Comparison of ENCODE assay signal across 15 cellular contexts in genomic region chr22:41612626-41613025, GRCh38. TPM values are rescaled to one million over a fixed set of nuclear protein-coding genes. Genes with fewer than 3 reads are reported as not detected.
DNase-seq lines count a peak whose midpoint lies in the region; ATAC-seq, FAIRE-seq and TF ChIP-seq lines count a peak whose summit lies in the region.
"Had no signal": no experiment of that assay in that cellular context is flagged by ENCODE, and none has a peak within 500 bp of the region (broad histone marks: within the 10 kb centered on the region; RNA-seq: fewer than 3 reads in every experiment).

No MANE protein-coding gene starts in this region.

- no peaks in the 10 kb centered on the region for H3K27me3 Mint-ChIP-seq in nephron progenitor cell (ENCODE audit: low read depth, poor library complexity)
- no peaks in the 10 kb centered on the region for H3K27me3 Mint-ChIP-seq in activated T-helper 17 cell treated with anti-CD3 and anti-CD28 coated beads, Interleukin-2, amount 50 U/mL, for 72 hours
- H3K27me3 Mint-ChIP-seq: CD4-positive, CD25-positive, alpha-beta regulatory T cell had no signal

- H3K4me1 Mint-ChIP-seq in nephron progenitor cell: peaks cover 15% of the 10 kb centered on the region
- peaks cover 10% of the 10 kb centered on the region for H3K4me1 Mint-ChIP-seq in activated T-helper 17 cell treated with anti-CD3 and anti-CD28 coated beads, Interleukin-2, amount 50 U/mL, for 72 hours

- H3K4me2 ChIP-seq in HepG2 (ENCODE audit: low read depth, low read length): no peak overlapping the region
- H3K4me2 ChIP-seq: BLaER1 treated with 17β-estradiol and CSF1 and Interleukin-3, amounts not matched to agents 10 nM and 100 nM had no signal

- CTCF ChIA-PET in HepG2 (lab: Yijun Ruan, JAX; ENCODE audit: low intra/inter-chr PET ratio, low total read pairs): no interaction called here

- TF ChIP-seq CTCF in liver (IDR thresholded peaks at IDR 0.05; ENCODE audit: low read depth, low read length, missing input control) (no peak), HepG2 (CRISPR knock-in tag; IDR thresholded peaks at IDR 0.05) (no peak), nephron progenitor cell (IDR thresholded peaks at IDR 0.05) (no peak)

- POLR2A ChIA-PET in HepG2 (lab: Yijun Ruan, JAX): interaction anchor here (0.9 to 1.5 kb wide), 2 partner anchors 9 to 23 kb away, joined by 3 to 7 read pairs; partner anchors contain the start of genes DESI1, PMM1 and XRCC6

- TF ChIP-seq EP300 in HepG2 (IDR thresholded peaks at IDR 0.05; ENCODE audit: low read depth in 2 of 2, low read length in 2 of 2) (no peak), HepG2 (CRISPR knock-in tag; IDR thresholded peaks at IDR 0.05; ENCODE audit: borderline replicate concordance) (no peak)

- no peak for DNase-seq in HepG2 (ENCODE audit: low spot score)
- no peak for DNase-seq in nephron progenitor cell
- DNase-seq in cortex of kidney (lab: John Stamatoyannopoulos, UW): no peak
- DNase-seq: ACHN; CD4-positive, CD25-positive, alpha-beta regulatory T cell; DMS53; GF-D8 had no signal

- H3K36me3 ChIP-seq in liver (ENCODE audit: control insufficient read depth in 4 of 4, insufficient read depth in 3 of 4, low read depth in 1 of 4, low read length in 3 of 4) (peaks cover under 1 to 2% (median 1%) of the 10 kb centered on the region in 4 donors), HepG2 (replicated peaks in 1 of 2; ENCODE audit: control insufficient read depth in 1 of 2, insufficient read depth in 2 of 2, low read length in 2 of 2) (no peaks in the 10 kb centered on the region)

- H3K4me3 ChIP-seq in liver (ENCODE audit: low read depth in 1 of 3, low read length in 3 of 3): no peak overlapping the region
- H3K4me3 ChIP-seq in HepG2 (replicated peaks in 1 of 3; ENCODE audit: insufficient read depth in 1 of 3, low read depth in 2 of 3, low read length in 3 of 3): no peak overlapping the region
- H3K4me3 ChIP-seq: BLaER1 treated with 17β-estradiol and CSF1 and Interleukin-3, amounts not matched to agents 10 nM and 100 nM; K562 had no signal

- peak overlapping the region; percentile 89 for H3K27ac Mint-ChIP-seq in nephron progenitor cell
- no peak overlapping the region for H3K27ac Mint-ChIP-seq in activated T-helper 17 cell treated with anti-CD3 and anti-CD28 coated beads, Interleukin-2, amount 50 U/mL, for 72 hours
- H3K27ac Mint-ChIP-seq: CD4-positive, CD25-positive, alpha-beta regulatory T cell had no signal

- TF ChIP-seq POLR2A in HepG2 (IDR thresholded peaks at IDR 0.05; ENCODE audit: insufficient read depth in 1 of 2, low read depth in 2 of 2, low read length in 2 of 2): no peak

- BruUV-seq in HepG2 (replicated peaks; lab: Mats Ljungman, UMichigan): no TSS peak

- ATAC-seq in HepG2 (no peak), esophagus mucosa (peak; percentile 40), GM18511 (IDR thresholded peaks at IDR 0.05; ENCODE audit: unreplicated experiment) (no peak)
- ATAC-seq in activated T-helper 17 cell treated with anti-CD3 and anti-CD28 coated beads, Interleukin-2, amount 50 U/mL, for 72 hours (replicated peaks): no peak
- ATAC-seq: HCT116, K562 had no signal

- TF ChIP-seq RAD21 in liver (IDR thresholded peaks at IDR 0.05) (no peak), HepG2 (CRISPR knock-in tag; IDR thresholded peaks at IDR 0.05) (no peak)

- WGBS in liver: 98% methylated on average over 5 of the region's 5 CpGs
- WGBS in HepG2 (ENCODE audit: low lambda C conversion rate): 88% methylated on average over 5 of the region's 5 CpGs

- H3K27ac ChIP-seq in liver (ENCODE audit: low read depth in 1 of 2, low read length in 2 of 2): peak overlapping the region; percentile 57 to 63
- H3K27ac ChIP-seq in HepG2 (ENCODE audit: extremely low read length, insufficient read depth, low read length): no peak overlapping the region
- H3K27ac ChIP-seq: BLaER1 treated with 17β-estradiol and CSF1 and Interleukin-3, amounts not matched to agents 10 nM and 100 nM had no signal

- intact Hi-C loops in HepG2 (cut with micrococcal nuclease; ENCODE audit: unreplicated experiment): no loop called here

- in situ Hi-C loops in HepG2 (cut with HindIII; ENCODE audit: extremely low pct_ligation_motif_present, low pct_unique_long_range_greater_than_20kb): no loop called here

- H3K9me3 Mint-ChIP-seq in nephron progenitor cell: no peaks in the 10 kb centered on the region
- H3K9me3 Mint-ChIP-seq in activated T-helper 17 cell treated with anti-CD3 and anti-CD28 coated beads, Interleukin-2, amount 50 U/mL, for 72 hours: no peaks in the 10 kb centered on the region

- H2AFZ ChIP-seq in HepG2 (ENCODE audit: low read length): no peak overlapping the region

- FAIRE-seq in HepG2 (lab: Jason Lieb, UNC): no peak
- FAIRE-seq: HTR-8/SVneo, K562 had no signal

- peaks cover 0 to 18% (median 13%) of the 10 kb centered on the region in 4 donors for H3K4me1 ChIP-seq in liver (ENCODE audit: control insufficient read depth in 4 of 4, insufficient read depth in 4 of 4, low read length in 3 of 4)
- peaks cover 44% of the 10 kb centered on the region for H3K4me1 ChIP-seq in HepG2 (ENCODE audit: insufficient read depth, low read length)

- no peaks in the 10 kb centered on the region for H3K27me3 ChIP-seq in liver (ENCODE audit: control insufficient read depth in 4 of 4, insufficient read depth in 4 of 4, low read length in 3 of 4)
- no peaks in the 10 kb centered on the region for H3K27me3 ChIP-seq in HepG2 (ENCODE audit: control insufficient read depth in 1 of 2, insufficient read depth in 2 of 2, low read length in 2 of 2)

- H3K4me3 Mint-ChIP-seq in nephron progenitor cell: no peak overlapping the region
- no peak overlapping the region for H3K4me3 Mint-ChIP-seq in activated T-helper 17 cell treated with anti-CD3 and anti-CD28 coated beads, Interleukin-2, amount 50 U/mL, for 72 hours
- H3K4me3 Mint-ChIP-seq: CD4-positive, CD25-positive, alpha-beta regulatory T cell had no signal

- no peaks in the 10 kb centered on the region for H4K20me1 ChIP-seq in HepG2 (ENCODE audit: insufficient read depth, low read length)

- H3K9ac ChIP-seq in liver (ENCODE audit: low read depth in 1 of 2, low read length in 2 of 2) (no peak overlapping the region), HepG2 (ENCODE audit: insufficient read depth, low read depth, low read length) (no peak overlapping the region)
- H3K9ac ChIP-seq: BLaER1 treated with 17β-estradiol and CSF1 and Interleukin-3, amounts not matched to agents 10 nM and 100 nM had no signal

- no peaks in the 10 kb centered on the region for H3K9me3 ChIP-seq in liver (ENCODE audit: control insufficient read depth in 4 of 4, low read length in 3 of 4)
- H3K9me3 ChIP-seq in HepG2 (ENCODE audit: low read length): no peaks in the 10 kb centered on the region
- H3K9me3 ChIP-seq: BLaER1 treated with 17β-estradiol and CSF1 and Interleukin-3, amounts not matched to agents 10 nM and 100 nM had no signal

- peaks cover 13% of the 10 kb centered on the region for H3K36me3 Mint-ChIP-seq in nephron progenitor cell (ENCODE audit: low read depth)
- peaks cover 69% of the 10 kb centered on the region for H3K36me3 Mint-ChIP-seq in activated T-helper 17 cell treated with anti-CD3 and anti-CD28 coated beads, Interleukin-2, amount 50 U/mL, for 72 hours (ENCODE audit: low read depth)
- H3K36me3 Mint-ChIP-seq: CD4-positive, CD25-positive, alpha-beta regulatory T cell had no signal

- H3K79me2 ChIP-seq in HepG2 (ENCODE audit: insufficient read depth, low read length): no peaks in the 10 kb centered on the region

RNA-seq across cellular contexts. Expression of gene DESI1, which starts 8.2 kb away (rescaled TPM):
- total RNA-seq in liver (10 to 100 TPM; 16.4 to 46.9 TPM), HepG2 (2016; rRNA removed; fragmentation: Illumina TruSeq; extraction: Trizol) (19.3 and 21.6 TPM in 2 replicates), esophagus mucosa (36.7 TPM)
- polyA plus RNA-seq in liver (100 to 1,000 TPM in 1 of 2 donors, 10 to 100 TPM in 1; 34.3 to 102 TPM), HepG2 (2011; rRNA removed) (29.2 and 34.2 TPM in 2 replicates)
- total RNA-seq in HepG2 (2016; cell fraction: cytosol; rRNA removed; fragmentation: Illumina TruSeq; extraction: Trizol; ENCODE audit: low read depth): 10.7 and 14.0 TPM in 2 replicates
- 18.7 and 21.0 TPM in 2 replicates for total RNA-seq in HepG2 (2016; cell fraction: insoluble cytoplasmic fraction; rRNA removed; fragmentation: Illumina TruSeq; extraction: Trizol)
- total RNA-seq in HepG2 (2016; cell fraction: membrane; rRNA removed; fragmentation: Illumina TruSeq; extraction: Trizol): 20.4 and 22.8 TPM in 2 replicates
- total RNA-seq in HepG2 (2016; cell fraction: nucleus; rRNA removed; fragmentation: Illumina TruSeq; extraction: Trizol): 19.0 and 20.5 TPM in 2 replicates
- 20.1 and 22.1 TPM in 2 replicates for polyA plus RNA-seq in HepG2 (2011; cell fraction: cytosol; rRNA removed)
- 41.4 and 55.5 TPM in 2 replicates for polyA plus RNA-seq in HepG2 (2011; cell fraction: nucleus; rRNA removed)
- 17.3 and 22.8 TPM in 2 replicates for polyA plus RNA-seq in HepG2 (2012)
- 20.0 and 28.7 TPM in 2 replicates for polyA plus RNA-seq in HepG2 (2016; cell fraction: cytosol; fragmentation: Illumina TruSeq; extraction: Trizol; ENCODE audit: low read depth)
- polyA plus RNA-seq in HepG2 (2016; cell fraction: insoluble cytoplasmic fraction; fragmentation: Illumina TruSeq; extraction: Trizol; ENCODE audit: low read depth): 23.9 and 26.6 TPM in 2 replicates
- polyA plus RNA-seq in HepG2 (2016; cell fraction: membrane; fragmentation: Illumina TruSeq; extraction: Trizol; ENCODE audit: low read depth): 30.2 and 33.5 TPM in 2 replicates
- polyA plus RNA-seq in HepG2 (2016; cell fraction: nucleus; fragmentation: Illumina TruSeq; extraction: Trizol; ENCODE audit: insufficient read depth, low read depth): 57.4 and 61.7 TPM in 2 replicates
- 47.2 and 80.3 TPM in 2 replicates for polyA minus RNA-seq in HepG2 (2011; rRNA and poly(A)+ RNA removed; ENCODE audit: low replicate concordance)
- 15.8 TPM in 2 replicates for polyA minus RNA-seq in HepG2 (2011; cell fraction: cytosol; rRNA and poly(A)+ RNA removed)
- polyA minus RNA-seq in HepG2 (2011; cell fraction: nucleus; rRNA and poly(A)+ RNA removed): 24.3 and 36.3 TPM in 2 replicates
- total RNA-seq in activated T-helper 17 cell treated with anti-CD3 and anti-CD28 coated beads, Interleukin-2, amount 50 U/mL, for 72 hours: 10 to 100 TPM; 31.1 to 60.3 TPM

RNA-seq across cellular contexts. Expression of gene XRCC6, which starts 8.5 kb away (rescaled TPM):
- total RNA-seq in liver (100 to 1,000 TPM; 104 to 148 TPM), HepG2 (2016; rRNA removed; fragmentation: Illumina TruSeq; extraction: Trizol) (625 and 944 TPM in 2 replicates), esophagus mucosa (181 TPM)
- polyA plus RNA-seq in liver (10 to 100 TPM; 81.8 to 87.9 TPM), HepG2 (2011; rRNA removed) (109 and 124 TPM in 2 replicates)
- total RNA-seq in HepG2 (2016; cell fraction: cytosol; rRNA removed; fragmentation: Illumina TruSeq; extraction: Trizol; ENCODE audit: low read depth): 53.4 and 61.8 TPM in 2 replicates
- total RNA-seq in HepG2 (2016; cell fraction: insoluble cytoplasmic fraction; rRNA removed; fragmentation: Illumina TruSeq; extraction: Trizol): 635 and 912 TPM in 2 replicates
- 124 and 145 TPM in 2 replicates for total RNA-seq in HepG2 (2016; cell fraction: membrane; rRNA removed; fragmentation: Illumina TruSeq; extraction: Trizol)
- 234 and 241 TPM in 2 replicates for total RNA-seq in HepG2 (2016; cell fraction: nucleus; rRNA removed; fragmentation: Illumina TruSeq; extraction: Trizol)
- 106 and 126 TPM in 2 replicates for polyA plus RNA-seq in HepG2 (2011; cell fraction: cytosol; rRNA removed)
- 30.7 and 40.3 TPM in 2 replicates for polyA plus RNA-seq in HepG2 (2011; cell fraction: nucleus; rRNA removed)
- 246 and 411 TPM in 2 replicates for polyA plus RNA-seq in HepG2 (2012)
- polyA plus RNA-seq in HepG2 (2016; cell fraction: cytosol; fragmentation: Illumina TruSeq; extraction: Trizol; ENCODE audit: low read depth): 34.4 and 42.4 TPM in 2 replicates
- polyA plus RNA-seq in HepG2 (2016; cell fraction: insoluble cytoplasmic fraction; fragmentation: Illumina TruSeq; extraction: Trizol; ENCODE audit: low read depth): 671 and 701 TPM in 2 replicates
- polyA plus RNA-seq in HepG2 (2016; cell fraction: membrane; fragmentation: Illumina TruSeq; extraction: Trizol; ENCODE audit: low read depth): 64.7 and 77.0 TPM in 2 replicates
- polyA plus RNA-seq in HepG2 (2016; cell fraction: nucleus; fragmentation: Illumina TruSeq; extraction: Trizol; ENCODE audit: insufficient read depth, low read depth): 237 and 254 TPM in 2 replicates
- 102 and 167 TPM in 2 replicates for polyA minus RNA-seq in HepG2 (2011; rRNA and poly(A)+ RNA removed; ENCODE audit: low replicate concordance)
- 71.6 and 76.1 TPM in 2 replicates for polyA minus RNA-seq in HepG2 (2011; cell fraction: cytosol; rRNA and poly(A)+ RNA removed)
- 38.2 and 41.5 TPM in 2 replicates for polyA minus RNA-seq in HepG2 (2011; cell fraction: nucleus; rRNA and poly(A)+ RNA removed)
- total RNA-seq in activated T-helper 17 cell treated with anti-CD3 and anti-CD28 coated beads, Interleukin-2, amount 50 U/mL, for 72 hours: 100 to 1,000 TPM; 237 to 428 TPM

RNA-seq across cellular contexts. Expression of gene PMM1, which starts 23.0 kb away (rescaled TPM):
- total RNA-seq in liver (10 to 100 TPM; 24.9 to 30.1 TPM), HepG2 (2016; rRNA removed; fragmentation: Illumina TruSeq; extraction: Trizol) (17.8 and 23.0 TPM in 2 replicates), esophagus mucosa (30.0 TPM)
- polyA plus RNA-seq in liver (10 to 100 TPM; 35.1 to 50.2 TPM), HepG2 (2011; rRNA removed) (95.6 and 100 TPM in 2 replicates)
- 9.2 and 11.2 TPM in 2 replicates for total RNA-seq in HepG2 (2016; cell fraction: cytosol; rRNA removed; fragmentation: Illumina TruSeq; extraction: Trizol; ENCODE audit: low read depth)
- total RNA-seq in HepG2 (2016; cell fraction: insoluble cytoplasmic fraction; rRNA removed; fragmentation: Illumina TruSeq; extraction: Trizol): 18.6 and 19.0 TPM in 2 replicates
- 17.5 and 18.7 TPM in 2 replicates for total RNA-seq in HepG2 (2016; cell fraction: membrane; rRNA removed; fragmentation: Illumina TruSeq; extraction: Trizol)
- 16.8 and 18.6 TPM in 2 replicates for total RNA-seq in HepG2 (2016; cell fraction: nucleus; rRNA removed; fragmentation: Illumina TruSeq; extraction: Trizol)
- polyA plus RNA-seq in HepG2 (2011; cell fraction: cytosol; rRNA removed): 119 and 132 TPM in 2 replicates
- polyA plus RNA-seq in HepG2 (2011; cell fraction: nucleus; rRNA removed): 140 and 147 TPM in 2 replicates
- polyA plus RNA-seq in HepG2 (2012): 63.2 and 90.3 TPM in 2 replicates
- polyA plus RNA-seq in HepG2 (2016; cell fraction: cytosol; fragmentation: Illumina TruSeq; extraction: Trizol; ENCODE audit: low read depth): 21.5 and 21.9 TPM in 2 replicates
- 35.6 and 42.4 TPM in 2 replicates for polyA plus RNA-seq in HepG2 (2016; cell fraction: insoluble cytoplasmic fraction; fragmentation: Illumina TruSeq; extraction: Trizol; ENCODE audit: low read depth)
- 24.2 and 24.7 TPM in 2 replicates for polyA plus RNA-seq in HepG2 (2016; cell fraction: membrane; fragmentation: Illumina TruSeq; extraction: Trizol; ENCODE audit: low read depth)
- 46.6 and 53.0 TPM in 2 replicates for polyA plus RNA-seq in HepG2 (2016; cell fraction: nucleus; fragmentation: Illumina TruSeq; extraction: Trizol; ENCODE audit: insufficient read depth, low read depth)
- polyA minus RNA-seq in HepG2 (2011; rRNA and poly(A)+ RNA removed; ENCODE audit: low replicate concordance): 13.2 and 78.6 TPM in 2 replicates
- polyA minus RNA-seq in HepG2 (2011; cell fraction: cytosol; rRNA and poly(A)+ RNA removed): 35.6 and 37.7 TPM in 2 replicates
- polyA minus RNA-seq in HepG2 (2011; cell fraction: nucleus; rRNA and poly(A)+ RNA removed): 26.9 and 27.8 TPM in 2 replicates
- 10 to 100 TPM; 41.0 to 54.7 TPM for total RNA-seq in activated T-helper 17 cell treated with anti-CD3 and anti-CD28 coated beads, Interleukin-2, amount 50 U/mL, for 72 hours

RNA-seq across cellular contexts. Expression of gene CSDC2, which starts 51.8 kb away (rescaled TPM):
- total RNA-seq in liver (under 1 TPM; 0.17 to 0.33 TPM), HepG2 (2016; rRNA removed; fragmentation: Illumina TruSeq; extraction: Trizol) (0.11 and 0.17 TPM in 2 replicates), esophagus mucosa (0.08 TPM)
- polyA plus RNA-seq in liver (10 to 100 TPM in 1 of 2 donors, under 1 TPM in 1; 0.42 to 12.2 TPM), HepG2 (2011; rRNA removed) (0.26 and 0.47 TPM in 2 replicates)
- total RNA-seq in HepG2 (2016; cell fraction: cytosol; rRNA removed; fragmentation: Illumina TruSeq; extraction: Trizol; ENCODE audit: low read depth): 0.18 TPM in 1 of 2 replicates, not detected in the other
- total RNA-seq in HepG2 (2016; cell fraction: insoluble cytoplasmic fraction; rRNA removed; fragmentation: Illumina TruSeq; extraction: Trizol): 0.12 and 0.28 TPM in 2 replicates
- 0.07 and 0.09 TPM in 2 replicates for total RNA-seq in HepG2 (2016; cell fraction: membrane; rRNA removed; fragmentation: Illumina TruSeq; extraction: Trizol)
- total RNA-seq in HepG2 (2016; cell fraction: nucleus; rRNA removed; fragmentation: Illumina TruSeq; extraction: Trizol): not detected in 2 replicates
- polyA plus RNA-seq in HepG2 (2011; cell fraction: cytosol; rRNA removed): 0.24 and 0.38 TPM in 2 replicates
- polyA plus RNA-seq in HepG2 (2011; cell fraction: nucleus; rRNA removed): 0.96 and 1.1 TPM in 2 replicates
- polyA plus RNA-seq in HepG2 (2012): 0.16 and 0.33 TPM in 2 replicates
- polyA plus RNA-seq in HepG2 (2016; cell fraction: cytosol; fragmentation: Illumina TruSeq; extraction: Trizol; ENCODE audit: low read depth): 0.03 and 0.05 TPM in 2 replicates
- polyA plus RNA-seq in HepG2 (2016; cell fraction: insoluble cytoplasmic fraction; fragmentation: Illumina TruSeq; extraction: Trizol; ENCODE audit: low read depth): 0.41 TPM in 1 of 2 replicates, not detected in the other
- polyA plus RNA-seq in HepG2 (2016; cell fraction: membrane; fragmentation: Illumina TruSeq; extraction: Trizol; ENCODE audit: low read depth): 0.08 and 0.15 TPM in 2 replicates
- 0.22 and 0.27 TPM in 2 replicates for polyA plus RNA-seq in HepG2 (2016; cell fraction: nucleus; fragmentation: Illumina TruSeq; extraction: Trizol; ENCODE audit: insufficient read depth, low read depth)
- polyA minus RNA-seq in HepG2 (2011; rRNA and poly(A)+ RNA removed; ENCODE audit: low replicate concordance): 0.40 and 0.82 TPM in 2 replicates
- polyA minus RNA-seq in HepG2 (2011; cell fraction: cytosol; rRNA and poly(A)+ RNA removed): 0.26 and 0.40 TPM in 2 replicates
- polyA minus RNA-seq in HepG2 (2011; cell fraction: nucleus; rRNA and poly(A)+ RNA removed): 0.12 and 0.13 TPM in 2 replicates
- not detected for total RNA-seq in activated T-helper 17 cell treated with anti-CD3 and anti-CD28 coated beads, Interleukin-2, amount 50 U/mL, for 72 hours
- total RNA-seq: CD4-positive, CD25-positive, alpha-beta regulatory T cell had no signal
- polyA plus RNA-seq: CD4-positive, CD25-positive, alpha-beta regulatory T cell; K562 had no signal
